32 cellular contexts compared by ENCODE assay signal in genomic region chr7:130179631-130180030, GRCh38. TPM values are rescaled to one million over a fixed set of nuclear protein-coding genes. Genes with fewer than 3 reads are reported as not detected.
"Had no signal": no experiment of that assay in that cellular context is flagged by ENCODE, and none has a peak within 500 bp of the region (broad histone marks: within the 10 kb centered on the region; RNA-seq: fewer than 3 reads in every experiment).

No MANE protein-coding gene starts in this region.

- H3K27me3 Mint-ChIP-seq: stimulated activated memory B cell treated with anti-CD40 and anti-IgM and Interleukin-4, amounts not matched to agents 10 μg/mL and 1 μg/mL and 100 μg/mL, for 72 hours; stimulated activated naive B cell treated with anti-CD40 and anti-IgM and Interleukin-4, amounts not matched to agents 10 μg/mL and 1 μg/mL and 100 μg/mL, for 72 hours; stimulated activated naive CD8-positive, alpha-beta T cell treated with anti-CD3 and anti-CD28 coated beads, Interleukin-15, amount 100 ng/mL, for 72 hours; stimulated activated naive CD8-positive, alpha-beta T cell treated with anti-CD3 and anti-CD28 coated beads, Interleukin-15, Interleukin-2, amounts not matched to agents 100 ng/mL and 50 ng/mL, for 24 hours; type B pancreatic cell had no signal

- H3K4me3 Mint-ChIP-seq: stimulated activated memory B cell treated with anti-CD40 and anti-IgM and Interleukin-4, amounts not matched to agents 10 μg/mL and 1 μg/mL and 100 μg/mL, for 72 hours; stimulated activated naive B cell treated with anti-CD40 and anti-IgM and Interleukin-4, amounts not matched to agents 10 μg/mL and 1 μg/mL and 100 μg/mL, for 72 hours; stimulated activated naive CD8-positive, alpha-beta T cell treated with anti-CD3 and anti-CD28 coated beads, Interleukin-15, amount 100 ng/mL, for 72 hours; stimulated activated naive CD8-positive, alpha-beta T cell treated with anti-CD3 and anti-CD28 coated beads, Interleukin-15, Interleukin-2, amounts not matched to agents 100 ng/mL and 50 ng/mL, for 24 hours; type B pancreatic cell had no signal

- H3K4me3 ChIP-seq: stomach, suprapubic skin, testis, thoracic aorta, tibial artery, tibial nerve, transverse colon, upper lobe of left lung, upper lobe of right lung, uterus, vagina had no signal

- H3K27me3 ChIP-seq: stomach, suprapubic skin, testis, tibial artery, tibial nerve, transverse colon, upper lobe of left lung, upper lobe of right lung, uterus, vagina had no signal

- H3K36me3 ChIP-seq: uterus had no signal

- H3K27ac ChIP-seq: stomach, suprapubic skin, testis, thoracic aorta, tibial artery, tibial nerve, transverse colon, upper lobe of left lung, upper lobe of right lung, uterus, vagina had no signal

- ATAC-seq: stimulated activated effector memory CD8-positive, alpha-beta T cell treated with anti-CD3 and anti-CD28 coated beads, Interleukin-12 subunit alpha, Interleukin-12 subunit beta, amount 100 ng/mL, for 72 hours; stimulated activated memory B cell treated with anti-CD40 and anti-IgM and Interleukin-4, amounts not matched to agents 10 μg/mL and 1 μg/mL and 100 μg/mL, for 72 hours; stimulated activated naive B cell treated with anti-CD40 and anti-IgM and Interleukin-4, amounts not matched to agents 10 μg/mL and 1 μg/mL and 100 μg/mL, for 72 hours; stimulated activated naive CD8-positive, alpha-beta T cell treated with anti-CD3 and anti-CD28 coated beads, Interleukin-15, amount 100 ng/mL, for 72 hours; stimulated activated naive CD8-positive, alpha-beta T cell treated with anti-CD3 and anti-CD28 coated beads, Interleukin-15, Interleukin-2, amounts not matched to agents 100 U/mL and 50 U/mL, for 24 hours; upper lobe of right lung had no signal

- H3K9me3 ChIP-seq: stomach, suprapubic skin, testis, thoracic aorta, tibial artery, tibial nerve, transverse colon, upper lobe of left lung, upper lobe of right lung, uterus, vagina had no signal

- H3K27ac Mint-ChIP-seq: stimulated activated memory B cell treated with anti-CD40 and anti-IgM and Interleukin-4, amounts not matched to agents 10 μg/mL and 1 μg/mL and 100 μg/mL, for 72 hours; stimulated activated naive B cell treated with anti-CD40 and anti-IgM and Interleukin-4, amounts not matched to agents 10 μg/mL and 1 μg/mL and 100 μg/mL, for 72 hours; type B pancreatic cell had no signal

- FAIRE-seq: urothelium cell line had no signal

- DNase-seq: stimulated activated CD4-positive, alpha-beta T cell treated with anti-CD3 and anti-CD28 coated beads, Interleukin-2, amount 100 ng/mL, for 48 hours; stimulated activated CD4-positive, alpha-beta T cell treated with anti-CD3 and anti-CD28 coated beads, Interleukin-4, amount 100 ng/mL, for 1 hour; stimulated activated CD4-positive, alpha-beta T cell treated with anti-CD3 and anti-CD28 coated beads, Interleukin-4, amount 100 ng/mL, for 24 hours; stimulated activated CD4-positive, alpha-beta T cell treated with anti-CD3 and anti-CD28 coated beads, Interleukin-4, amount 100 ng/mL, for 4 hours; stimulated activated CD8-positive, alpha-beta memory T cell treated with anti-CD3 and anti-CD28 coated beads, Interleukin-4, amount 100 ng/mL, for 48 hours; stimulated activated naive B cell treated with anti-CD40 and anti-IgM and Interleukin-4, amounts not matched to agents 10 μg/mL and 1 μg/mL and 100 μg/mL, for 72 hours; stimulated activated naive CD4-positive, alpha-beta T cell; stimulated activated naive CD4-positive, alpha-beta T cell treated with Interleukin-2 at 50 U/mL for 16 hours; stimulated activated naive CD8-positive, alpha-beta T cell treated with anti-CD3 and anti-CD28 coated beads, Interleukin-15, amount 100 ng/mL, for 72 hours; stimulated activated naive CD8-positive, alpha-beta T cell treated with anti-CD3 and anti-CD28 coated beads, Interleukin-15, Interleukin-2, amounts not matched to agents 100 U/mL and 50 U/mL, for 24 hours; stomach; substantia nigra; testis; tibial artery; transverse colon; trophoblast cell; upper lobe of left lung; upper lobe of right lung; uterus had no signal

- H3K9me3 Mint-ChIP-seq: stimulated activated effector memory CD8-positive, alpha-beta T cell treated with anti-CD3 and anti-CD28 coated beads, Interleukin-12 subunit alpha, Interleukin-12 subunit beta, amount 100 ng/mL, for 72 hours; stimulated activated memory B cell treated with anti-CD40 and anti-IgM and Interleukin-4, amounts not matched to agents 10 μg/mL and 1 μg/mL and 100 μg/mL, for 72 hours; stimulated activated naive B cell treated with anti-CD40 and anti-IgM and Interleukin-4, amounts not matched to agents 10 μg/mL and 1 μg/mL and 100 μg/mL, for 72 hours; stimulated activated naive CD8-positive, alpha-beta T cell treated with anti-CD3 and anti-CD28 coated beads, Interleukin-15, amount 100 ng/mL, for 72 hours; stimulated activated naive CD8-positive, alpha-beta T cell treated with anti-CD3 and anti-CD28 coated beads, Interleukin-15, Interleukin-2, amounts not matched to agents 100 ng/mL and 50 ng/mL, for 24 hours; type B pancreatic cell had no signal

- H3K4me1 ChIP-seq: stomach, suprapubic skin, testis, tibial artery, tibial nerve, transverse colon, upper lobe of left lung, upper lobe of right lung, uterus, vagina had no signal

RNA-seq across cellular contexts. Expression of gene SSMEM1, which starts 28.0 kb away (rescaled TPM):
- total RNA-seq: stomach, subcutaneous adipose tissue, suprapubic skin, temporal lobe, thoracic aorta, tibial nerve, transverse colon, upper lobe of left lung, upper lobe of right lung, ureter, urinary bladder, uterus, vagina had no signal
- polyA plus RNA-seq: stomach, urinary bladder had no signal
